ENCODE assay signal across 29 cellular contexts in genomic region chr20:8749986-8750385, GRCh38.
A peak's percentile ranks its signal among the peaks of the same experiment; 100 is the strongest.
DNase-seq lines count a peak whose midpoint lies in the region; ATAC-seq and TF ChIP-seq lines count a peak whose summit lies in the region.
"Had no signal": no experiment of that assay in that cellular context is flagged by ENCODE, and none has a peak within 500 bp of the region (broad histone marks: within the 10 kb centered on the region; RNA-seq: fewer than 3 reads in every experiment).

No MANE protein-coding gene starts in this region.

- BruUV-seq in IMR-90 (replicated peaks; lab: Mats Ljungman, UMichigan), result no TSS peak

- intact Hi-C loops in IMR-90 (cut with micrococcal nuclease), result loop anchor here (2.0 kb wide), 1 partner anchor 643 kb away; no protein-coding TSS in a partner anchor

- no peaks in the 10 kb centered on the region for H3K9me1 ChIP-seq in IMR-90 (ENCODE audit: insufficient read depth, low read length)

- POLR2A ChIA-PET in IMR-90 (lab: Charles Lee; ENCODE audit: unreplicated experiment), result no interaction called here

- no CpG with 5 or more reads among the region's 1 CpG for WGBS in IMR-90 (ENCODE audit: extremely low coverage in 2 of 2, insufficient read length in 1 of 2), 2 experiments

- no peak overlapping the region for H2AK9ac ChIP-seq in IMR-90 (replicated peaks; ENCODE audit: low read depth, low read length, poor library complexity)

- CTCF ChIA-PET in IMR-90 (lab: Yijun Ruan, JAX), result interaction anchor here (0.6 to 1.6 kb wide), 4 partner anchors 10 to 643 kb away, joined by 4 to 8 read pairs (median 6); no protein-coding TSS in a partner anchor

- ATAC-seq in IMR-90 (ENCODE audit: low read depth), result peak; percentile 47; the same call in 1 of the 2 replicates
- ATAC-seq in HG03097 (IDR thresholded peaks at IDR 0.05; ENCODE audit: low FRiP score, unreplicated experiment), result no peak
- ATAC-seq in GM18502 (IDR thresholded peaks at IDR 0.05; ENCODE audit: poor library complexity, unreplicated experiment), result no peak
- ATAC-seq: lower lobe of right lung; right cardiac atrium; stimulated activated effector memory CD8-positive, alpha-beta T cell treated with anti-CD3 and anti-CD28 coated beads, Interleukin-12 subunit alpha, Interleukin-12 subunit beta, amount 100 ng/mL, for 72 hours; upper lobe of right lung had no signal

- dilution Hi-C loops in IMR-90 (cut with HindIII; ENCODE audit: low sequenced_read_pairs, unreplicated experiment), result loop anchor here (25.0 kb wide), 1 partner anchor 612 kb away; no protein-coding TSS in a partner anchor

- no peak overlapping the region for H2AK5ac ChIP-seq in IMR-90 (ENCODE audit: low read depth, low read length)

- no peak overlapping the region for H2BK15ac ChIP-seq in IMR-90 (ENCODE audit: low read depth, low read length)

- no peak for TF ChIP-seq RAD21 in IMR-90 (IDR thresholded peaks at IDR 0.05; ENCODE audit: low read length)

- no peak overlapping the region for H2BK5ac ChIP-seq in IMR-90 (ENCODE audit: low read depth, low read length, poor library complexity, severe bottlenecking)

- no peaks in the 10 kb centered on the region for H3K27me3 ChIP-seq in IMR-90 (ENCODE audit: control insufficient read depth, insufficient read depth, low read length)
- H3K27me3 ChIP-seq in right atrium auricular region, result no peaks in the 10 kb centered on the region
- H3K27me3 ChIP-seq: esophagus muscularis mucosa, SJCRH30, upper lobe of right lung had no signal

- no peak overlapping the region for H3K23ac ChIP-seq in IMR-90 (ENCODE audit: low read depth, low read length)

- H3K4me3 ChIP-seq in IMR-90 (ENCODE audit: insufficient read depth, low read depth, low read length), result no peak overlapping the region
- no peak overlapping the region for H3K4me3 ChIP-seq in choroid plexus epithelial cell (ENCODE audit: low read depth, low read length)
- H3K4me3 ChIP-seq in right atrium auricular region, result no peak overlapping the region
- H3K4me3 ChIP-seq: esophagus muscularis mucosa, lower lobe of right lung, SJCRH30, upper lobe of right lung had no signal

- no peak overlapping the region for H2BK120ac ChIP-seq in IMR-90 (ENCODE audit: low read depth, low read length)

- peaks cover 3% of the 10 kb centered on the region; the same call in 1 of the 2 replicates for H3K4me1 ChIP-seq in IMR-90 (ENCODE audit: control insufficient read depth, insufficient read depth, low read length)
- H3K4me1 ChIP-seq in right atrium auricular region, result no peaks in the 10 kb centered on the region
- H3K4me1 ChIP-seq: lower lobe of right lung, parathyroid adenoma, SJCRH30, upper lobe of right lung had no signal

- no peak overlapping the region for H4K8ac ChIP-seq in IMR-90 (ENCODE audit: low read depth in 2 of 2, low read length in 2 of 2)

- H3K9me3 ChIP-seq in IMR-90 (ENCODE audit: control insufficient read depth, insufficient read depth, low read length) (no peaks in the 10 kb centered on the region), right atrium auricular region (no peaks in the 10 kb centered on the region)
- H3K9me3 ChIP-seq: esophagus muscularis mucosa, lower lobe of right lung, SJCRH30, upper lobe of right lung had no signal

- no peak overlapping the region for H4K91ac ChIP-seq in IMR-90 (ENCODE audit: insufficient read depth, low read depth, low read length)

- H3K27ac ChIP-seq in IMR-90 (ENCODE audit: insufficient read depth, low read length) (no peak overlapping the region), right atrium auricular region (no peak overlapping the region)
- H3K27ac ChIP-seq: C4-2B, esophagus muscularis mucosa, lower lobe of right lung, parathyroid adenoma, SJCRH30, upper lobe of right lung had no signal

- no peak overlapping the region for H3K56ac ChIP-seq in IMR-90 (ENCODE audit: extremely low read depth, insufficient read depth, low read length)

- TF ChIP-seq CTCF in IMR-90 (conservative IDR thresholded peaks at IDR 0.05; ENCODE audit: low read depth, low read length) (no peak), choroid plexus epithelial cell (conservative IDR thresholded peaks at IDR 0.05; ENCODE audit: low read depth, low read length) (no peak), right atrium auricular region (IDR thresholded peaks at IDR 0.05) (no peak)

- H2AFZ ChIP-seq in IMR-90 (replicated peaks; ENCODE audit: low read length, poor library complexity), result no peak overlapping the region
- H2AFZ ChIP-seq: parathyroid adenoma had no signal

- no peaks in the 10 kb centered on the region for H4K20me1 ChIP-seq in IMR-90 (ENCODE audit: insufficient read depth, low read length)

- no peak overlapping the region for H3K9ac ChIP-seq in IMR-90 (ENCODE audit: low read depth, low read length)
- H3K9ac ChIP-seq: parathyroid adenoma had no signal

- H3K36me3 ChIP-seq in IMR-90 (ENCODE audit: control insufficient read depth, insufficient read depth, low read length) (no peaks in the 10 kb centered on the region), right atrium auricular region (no peaks in the 10 kb centered on the region)
- H3K36me3 ChIP-seq: lower lobe of right lung, SJCRH30, upper lobe of right lung had no signal

- no peak overlapping the region for H3K14ac ChIP-seq in IMR-90 (replicated peaks; ENCODE audit: low read depth, low read length)

- no peak overlapping the region for H4K5ac ChIP-seq in IMR-90 (ENCODE audit: low read depth, low read length)

- no peak overlapping the region for H3K4ac ChIP-seq in IMR-90 (ENCODE audit: low read depth, low read length)

- H2BK20ac ChIP-seq in IMR-90 (ENCODE audit: low read depth, low read length), result no peak overlapping the region

- DNase-seq in Daoy (ENCODE audit: low read depth) (peak; percentile 43), IMR-90 (peak; percentile 86), choroid plexus epithelial cell (ENCODE audit: low read depth) (peak; percentile 54), iris pigment epithelial cell (ENCODE audit: low read depth) (peak; percentile 69), right atrium auricular region (ENCODE audit: low spot score) (no peak)
- no peak for DNase-seq in stimulated activated CD4-positive, alpha-beta T cell treated with anti-CD3 and anti-CD28 coated beads, Interleukin-4, amount 100 ng/mL, for 1 hour
- DNase-seq: activated CD4-positive, alpha-beta memory T cell treated with anti-CD3 and anti-CD28 coated beads for 36 hours; activated CD4-positive, CD25-positive, alpha-beta regulatory T cell treated with anti-CD3 and anti-CD28 coated beads, Interleukin-2, amount 50 U/mL, for 72 hours; activated CD8-positive, alpha-beta memory T cell treated with anti-CD3 and anti-CD28 coated beads, Interleukin-2, amount 50 U/mL, for 4 hours; activated naive CD4-positive, alpha-beta T cell treated with anti-CD3 and anti-CD28 coated beads, Interleukin-2, amount 10 ng/mL, durations not matched to agents 7 days and 5 days; amniotic stem cell; endodermal cell; KBM-7; kidney; lower lobe of right lung; NCI-H2081 treated with DMSO at 0.1 percent for 48 hours; NCI-H748 treated with DMSO at 0.1 percent for 48 hours; nephron progenitor cell; right cardiac atrium; SJCRH30; stimulated activated CD4-positive, alpha-beta T cell treated with anti-CD3 and anti-CD28 coated beads, Interleukin-2, amount 100 ng/mL, for 48 hours; T-helper 1 cell; upper lobe of right lung had no signal

- no peak for TF ChIP-seq POLR2A in IMR-90 (IDR thresholded peaks at IDR 0.05; ENCODE audit: low read depth, low read length)

- H3K4me2 ChIP-seq in IMR-90 (ENCODE audit: low read depth, low read length), result no peak overlapping the region

- in situ Hi-C loops in IMR-90 (cut with MboI; ENCODE audit: low sequenced_read_pairs), result loop anchor here (10.0 kb wide), 1 partner anchor 855 kb away; no protein-coding TSS in a partner anchor

- H3K18ac ChIP-seq in IMR-90 (ENCODE audit: low read depth, low read length), result no peak overlapping the region

- no peaks in the 10 kb centered on the region for H3K79me1 ChIP-seq in IMR-90 (ENCODE audit: low read depth in 1 of 2, low read length in 2 of 2)

TF ChIP-seq in IMR-90, 13 proteins besides CTCF, POLR2A, EP300 and RAD21:
- TF ChIP-seq NFE2L2 (IDR thresholded peaks at IDR 0.05; ENCODE audit: low read depth, low read length) (no peak), MAZ (IDR thresholded peaks at IDR 0.05; ENCODE audit: borderline replicate concordance, low read depth, low read length) (no peak), MAFK (IDR thresholded peaks at IDR 0.05; ENCODE audit: low read depth, low read length) (no peak), RCOR1 (IDR thresholded peaks at IDR 0.05; ENCODE audit: insufficient replicate concordance, low read length) (no peak), USF2 (IDR thresholded peaks at IDR 0.05; ENCODE audit: low read depth, low read length) (no peak), MXI1 (IDR thresholded peaks at IDR 0.05; ENCODE audit: borderline replicate concordance, low read depth, low read length) (peak; percentile 72; the same call in 1 of the 2 replicates), RFX5 (IDR thresholded peaks at IDR 0.05; ENCODE audit: low read depth, low read length) (no peak), ELK1 (IDR thresholded peaks at IDR 0.05; ENCODE audit: borderline replicate concordance, low read depth, low read length) (no peak), BHLHE40 (IDR thresholded peaks at IDR 0.05; ENCODE audit: low read depth, low read length) (0 out of 2 replicates have a peak, but pooled peaks have one; percentile 4), SMC3 (IDR thresholded peaks at IDR 0.05; ENCODE audit: low read depth, low read length) (no peak), FOS (IDR thresholded peaks at IDR 0.05; ENCODE audit: low read depth, low read length) (0 out of 2 replicates have a peak, but pooled peaks have one; percentile 48), CHD1 (IDR thresholded peaks at IDR 0.05; ENCODE audit: low read depth, low read length) (no peak), CEBPB (IDR thresholded peaks at IDR 0.05; ENCODE audit: low read depth, low read length) (peak; percentile 58; the same call in 1 of the 2 replicates)
TF ChIP-seq in IMR-90: peak in this region for 4.

Comparison
In these comparisons a context has a peak if more than half of its experiments do, and no peak if none do; other contexts are left out.
1. DNase-seq: peak in Daoy (single experiment), IMR-90 (single experiment), choroid plexus epithelial cell (single experiment) and iris pigment epithelial cell (single experiment); none in right atrium auricular region (single experiment) and stimulated activated CD4-positive, alpha-beta T cell treated with anti-CD3 and anti-CD28 coated beads, Interleukin-4, amount 100 ng/mL, for 1 hour (single experiment).